In the genomic region with DNA sequence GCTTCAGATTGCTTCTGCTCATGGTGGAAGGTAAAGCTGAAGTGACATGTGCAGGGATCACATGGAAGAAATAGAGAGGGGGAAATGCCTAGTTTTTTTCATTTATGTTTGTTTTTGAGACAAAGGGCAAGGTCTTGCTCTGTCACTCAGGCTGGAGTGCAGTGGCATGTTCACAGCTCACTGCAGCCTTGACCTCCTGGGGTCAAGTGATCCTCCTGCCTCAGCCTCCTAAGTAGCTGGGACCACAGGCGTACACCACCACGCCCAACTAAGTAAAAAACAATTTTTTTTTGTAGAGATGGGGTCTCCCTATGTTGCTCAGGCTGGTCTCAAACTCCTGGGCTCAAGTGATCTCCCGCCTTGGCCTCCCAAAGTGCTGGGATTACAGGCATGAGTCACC, we compare ENCODE assay signal across 3 cellular contexts. TPM values are rescaled to one million over a fixed set of nuclear protein-coding genes. Genes with fewer than 3 reads are reported as not detected.
"Had no signal": no experiment of that assay in that cellular context is flagged by ENCODE, and none has a peak within 500 bp of the region (broad histone marks: within the 10 kb centered on the region; RNA-seq: fewer than 3 reads in every experiment).

No MANE protein-coding gene starts in this region.

RNA-seq across cellular contexts. Expression of a gene that starts 19.6 kb away (rescaled TPM):
- total RNA-seq: GM23248, H1, H7 had no signal
- polyA plus RNA-seq: H1 had no signal
